In genomic region chr1:245773344-245773743, GRCh38 we compare ENCODE assay signal across 17 cellular contexts.
DNase-seq lines count a peak whose midpoint lies in the region; ATAC-seq and TF ChIP-seq lines count a peak whose summit lies in the region.
"Had no signal": no experiment of that assay in that cellular context is flagged by ENCODE, and none has a peak within 500 bp of the region (broad histone marks: within the 10 kb centered on the region; RNA-seq: fewer than 3 reads in every experiment).

No MANE protein-coding gene starts in this region.

- peaks cover 6% of the 10 kb centered on the region; the same call in 1 of the 2 replicates for H3K9me1 ChIP-seq in IMR-90 (ENCODE audit: insufficient read depth, low read length)

- H3K27ac ChIP-seq in right atrium auricular region: no peak overlapping the region
- peak overlapping the region; percentile 44; the same call in 1 of the 2 replicates for H3K27ac ChIP-seq in IMR-90 (ENCODE audit: insufficient read depth, low read length)
- no peak overlapping the region for H3K27ac ChIP-seq in trophoblast cell (ENCODE audit: low read depth, low read length)
- no peak overlapping the region for H3K27ac ChIP-seq in lower lobe of right lung

- intact Hi-C loops in Right ventricle myocardium superior (cut with DNase I) (no loop called here), IMR-90 (cut with micrococcal nuclease) (loop anchor here (10.0 kb wide), 1 partner anchor 179 kb away; no protein-coding TSS in a partner anchor), posterior vena cava (cut with DNase I) (no loop called here), lower lobe of right lung (cut with DNase I) (no loop called here)

- no peak overlapping the region for H3K4me3 ChIP-seq in right atrium auricular region
- no peak overlapping the region for H3K4me3 ChIP-seq in IMR-90 (ENCODE audit: insufficient read depth, low read depth, low read length)
- no peak overlapping the region for H3K4me3 ChIP-seq in trophoblast cell (ENCODE audit: low read depth, low read length)
- H3K4me3 ChIP-seq in lower lobe of right lung: no peak overlapping the region
- H3K4me3 ChIP-seq: GM23338 had no signal

- H3K18ac ChIP-seq in IMR-90 (ENCODE audit: low read depth, low read length) (peak overlapping the region; percentile 39), trophoblast cell (ENCODE audit: low read length) (no peak overlapping the region)

- H3K27me3 Mint-ChIP-seq in HFFc6 (ENCODE audit: insufficient read depth): no peaks in the 10 kb centered on the region
- H3K27me3 Mint-ChIP-seq: CD4-positive, alpha-beta memory T cell had no signal

- dilution Hi-C loops in IMR-90 (cut with HindIII; ENCODE audit: low sequenced_read_pairs, unreplicated experiment): no loop called here

- H4K91ac ChIP-seq in IMR-90 (ENCODE audit: insufficient read depth, low read depth, low read length) (peak overlapping the region; percentile 43; the same call in 1 of the 2 replicates), trophoblast cell (ENCODE audit: low read depth, low read length) (no peak overlapping the region)

- H3K27ac Mint-ChIP-seq in HFFc6: peak overlapping the region; percentile 40; the same call in 1 of the 2 replicates
- H3K27ac Mint-ChIP-seq: CD4-positive, alpha-beta memory T cell; GM23338; H9 had no signal

- H3K4me1 ChIP-seq in right atrium auricular region (peaks cover 0 to 12% of the 10 kb centered on the region in 2 donors), IMR-90 (ENCODE audit: control insufficient read depth, insufficient read depth, low read length) (peaks cover 13% of the 10 kb centered on the region), trophoblast cell (ENCODE audit: control insufficient read depth in 1 of 2, insufficient read depth in 2 of 2, low read length in 2 of 2) (no peaks in the 10 kb centered on the region), lower lobe of right lung (peaks cover 9% of the 10 kb centered on the region)

- H2BK5ac ChIP-seq in IMR-90 (ENCODE audit: low read depth, low read length, poor library complexity, severe bottlenecking): peak overlapping the region; percentile 25
- peak overlapping the region; percentile 21 for H2BK5ac ChIP-seq in trophoblast cell (ENCODE audit: low read depth, low read length, poor library complexity)

- H2BK12ac ChIP-seq in trophoblast cell (ENCODE audit: low read length): peak overlapping the region; percentile 64

- TF ChIP-seq CTCF in right atrium auricular region (IDR thresholded peaks at IDR 0.05) (no peak), HFFc6 (IDR thresholded peaks at IDR 0.05) (no peak), IMR-90 (conservative IDR thresholded peaks at IDR 0.05; ENCODE audit: low read depth, low read length) (no peak), lower lobe of right lung (IDR thresholded peaks at IDR 0.05) (no peak)

- H2AFZ ChIP-seq in IMR-90 (replicated peaks; ENCODE audit: low read length, poor library complexity) (peak overlapping the region; percentile 28), trophoblast cell (ENCODE audit: insufficient read depth, low read length, poor library complexity) (no peak overlapping the region)
- H2AFZ ChIP-seq: GM23338 had no signal

- no peak overlapping the region; the same call in 1 of the 2 replicates for H3K14ac ChIP-seq in IMR-90 (replicated peaks; ENCODE audit: low read depth, low read length)
- H3K14ac ChIP-seq in trophoblast cell (ENCODE audit: low read length): peak overlapping the region; percentile 61

- no peak overlapping the region for H3K4me3 Mint-ChIP-seq in HFFc6
- H3K4me3 Mint-ChIP-seq: CD4-positive, alpha-beta memory T cell; GM23338; H9 had no signal

- no peak overlapping the region for H3K23ac ChIP-seq in IMR-90 (ENCODE audit: low read depth, low read length)
- H3K23ac ChIP-seq in trophoblast cell (ENCODE audit: low read length): no peak overlapping the region

- H2AK5ac ChIP-seq in IMR-90 (ENCODE audit: low read depth, low read length) (peak overlapping the region; percentile 77), trophoblast cell (ENCODE audit: low read length) (no peak overlapping the region)

- no peaks in the 10 kb centered on the region for H4K20me1 ChIP-seq in IMR-90 (ENCODE audit: insufficient read depth, low read length)

- H2BK120ac ChIP-seq in IMR-90 (ENCODE audit: low read depth, low read length) (peak overlapping the region; percentile 47), trophoblast cell (ENCODE audit: insufficient read depth, low read length, poor library complexity) (peak overlapping the region; percentile 72)

- H4K12ac ChIP-seq in trophoblast cell (ENCODE audit: low read depth, low read length): no peak overlapping the region

- no peak overlapping the region for H4K8ac ChIP-seq in IMR-90 (ENCODE audit: low read depth in 2 of 2, low read length in 2 of 2)
- peak overlapping the region; percentile 73 for H4K8ac ChIP-seq in trophoblast cell (ENCODE audit: low read depth, low read length)

- no peak for TF ChIP-seq POLR2A in IMR-90 (IDR thresholded peaks at IDR 0.05; ENCODE audit: low read depth, low read length)

- TF ChIP-seq RAD21 in IMR-90 (IDR thresholded peaks at IDR 0.05; ENCODE audit: low read length): no peak

- no peaks in the 10 kb centered on the region for H3K9me3 Mint-ChIP-seq in HFFc6
- H3K9me3 Mint-ChIP-seq: CD4-positive, alpha-beta memory T cell; GM23338; H9 had no signal

- no peak overlapping the region for H2AK9ac ChIP-seq in IMR-90 (replicated peaks; ENCODE audit: low read depth, low read length, poor library complexity)

- H3K9ac ChIP-seq in IMR-90 (ENCODE audit: low read depth, low read length) (0 out of 2 replicates have a peak overlapping the region, but pooled peaks have one; percentile 23), trophoblast cell (ENCODE audit: low read length) (no peak overlapping the region)

- H3K4ac ChIP-seq in IMR-90 (ENCODE audit: low read depth, low read length): peak overlapping the region; percentile 71; the same call in 1 of the 2 replicates
- no peak overlapping the region for H3K4ac ChIP-seq in trophoblast cell (ENCODE audit: low read depth, low read length)

- H3K36me3 ChIP-seq in right atrium auricular region: no peaks in the 10 kb centered on the region
- no peaks in the 10 kb centered on the region for H3K36me3 ChIP-seq in IMR-90 (ENCODE audit: control insufficient read depth, insufficient read depth, low read length)
- H3K36me3 ChIP-seq in trophoblast cell (ENCODE audit: control insufficient read depth in 1 of 2, insufficient read depth in 2 of 2, low read length in 2 of 2): no peaks in the 10 kb centered on the region
- H3K36me3 ChIP-seq in lower lobe of right lung: no peaks in the 10 kb centered on the region

- no peaks in the 10 kb centered on the region for H3K79me2 ChIP-seq in trophoblast cell (ENCODE audit: control insufficient read depth, insufficient read depth, low read length, poor library complexity)

- peaks cover 54% of the 10 kb centered on the region for H3K4me1 Mint-ChIP-seq in HFFc6 (ENCODE audit: low read depth)
- H3K4me1 Mint-ChIP-seq: CD4-positive, alpha-beta memory T cell had no signal

- H2BK20ac ChIP-seq in IMR-90 (ENCODE audit: low read depth, low read length): peak overlapping the region; percentile 50; the same call in 1 of the 2 replicates

- H3K27me3 ChIP-seq in right atrium auricular region (no peaks in the 10 kb centered on the region), IMR-90 (ENCODE audit: control insufficient read depth, insufficient read depth, low read length) (no peaks in the 10 kb centered on the region), trophoblast cell (ENCODE audit: insufficient read depth, low read length) (no peaks in the 10 kb centered on the region), lower lobe of right lung (ENCODE audit: low read depth) (no peaks in the 10 kb centered on the region)

- H2BK15ac ChIP-seq in IMR-90 (ENCODE audit: low read depth, low read length): no peak overlapping the region

- in situ Hi-C loops in IMR-90 (cut with MboI; ENCODE audit: low sequenced_read_pairs): no loop called here

- ATAC-seq in Right ventricle myocardium superior (ENCODE audit: poor library complexity) (peak; percentile 52), IMR-90 (ENCODE audit: low read depth) (no peak), lower lobe of right lung (no peak)
- ATAC-seq: GM23338, HCT116 had no signal

- no TSS peak for BruUV-seq in IMR-90 (replicated peaks; lab: Mats Ljungman, UMichigan)

- no peaks in the 10 kb centered on the region for H3K79me1 ChIP-seq in IMR-90 (ENCODE audit: low read depth in 1 of 2, low read length in 2 of 2)
- peaks cover 3% of the 10 kb centered on the region for H3K79me1 ChIP-seq in trophoblast cell (ENCODE audit: low read length)

- H3K9me3 ChIP-seq in right atrium auricular region: no peaks in the 10 kb centered on the region
- no peaks in the 10 kb centered on the region for H3K9me3 ChIP-seq in IMR-90 (ENCODE audit: control insufficient read depth, insufficient read depth, low read length)
- H3K9me3 ChIP-seq in trophoblast cell (ENCODE audit: insufficient read depth, low read depth, low read length): no peaks in the 10 kb centered on the region
- H3K9me3 ChIP-seq in lower lobe of right lung: no peaks in the 10 kb centered on the region

- no peak overlapping the region for H3K56ac ChIP-seq in IMR-90 (ENCODE audit: extremely low read depth, insufficient read depth, low read length)

- no CpG with 5 or more reads among the region's 3 CpGs for WGBS in IMR-90 (ENCODE audit: extremely low coverage in 2 of 2, insufficient read length in 1 of 2), 2 experiments
- WGBS in trophoblast cell (ENCODE audit: extremely low coverage, insufficient coverage, insufficient read length): no CpG with 5 or more reads among the region's 3 CpGs

- POLR2A ChIA-PET in IMR-90 (lab: Charles Lee; ENCODE audit: unreplicated experiment): no interaction called here

- H4K5ac ChIP-seq in IMR-90 (ENCODE audit: low read depth, low read length): peak overlapping the region; percentile 57

- H3K4me2 ChIP-seq in IMR-90 (ENCODE audit: low read depth, low read length) (no peak overlapping the region), trophoblast cell (ENCODE audit: low read length) (no peak overlapping the region)
- H3K4me2 ChIP-seq: GM23338 had no signal

- DNase-seq in Right ventricle myocardium superior (no peak), right atrium auricular region (ENCODE audit: low spot score) (no peak), HFFc6 (no peak), IMR-90 (no peak), trophoblast cell (no peak), posterior vena cava (ENCODE audit: low spot score) (no peak), lower lobe of right lung (no peak)
- DNase-seq: C1 segment of cervical spinal cord; Calu3; CD4-positive, alpha-beta memory T cell; COR-L47; DMS53; DMS79 treated with DMSO at 0.1 percent for 48 hours; GF-D8; H9 had no signal

- peaks cover 7% of the 10 kb centered on the region; the same call in 1 of the 2 replicates for H3K36me3 Mint-ChIP-seq in HFFc6 (ENCODE audit: low read depth)

- CTCF ChIA-PET in IMR-90 (lab: Yijun Ruan, JAX): no interaction called here

TF ChIP-seq in IMR-90, 13 proteins besides CTCF, POLR2A, EP300 and RAD21:
- no peak for TF ChIP-seq MXI1 (IDR thresholded peaks at IDR 0.05; ENCODE audit: borderline replicate concordance, low read depth, low read length)
- TF ChIP-seq CEBPB (IDR thresholded peaks at IDR 0.05; ENCODE audit: low read depth, low read length): no peak
- TF ChIP-seq CHD1 (IDR thresholded peaks at IDR 0.05; ENCODE audit: low read depth, low read length): no peak
- no peak for TF ChIP-seq MAZ (IDR thresholded peaks at IDR 0.05; ENCODE audit: borderline replicate concordance, low read depth, low read length)
